In genomic region chr15:52645916-52646315, GRCh38 we compare ENCODE assay signal across 18 cellular contexts. TPM values are rescaled to one million over a fixed set of nuclear protein-coding genes. Genes with fewer than 3 reads are reported as not detected.
DNase-seq lines count a peak whose midpoint lies in the region; ATAC-seq and TF ChIP-seq lines count a peak whose summit lies in the region.
"Had no signal": no experiment of that assay in that cellular context is flagged by ENCODE, and none has a peak within 500 bp of the region (broad histone marks: within the 10 kb centered on the region; RNA-seq: fewer than 3 reads in every experiment).

No MANE protein-coding gene starts in this region.

- no peak for ATAC-seq in activated T-cell treated with anti-CD3 and anti-CD28 coated beads, Interleukin-2, amount 50 U/mL, for 72 hours (replicated peaks in 1 of 2)
- ATAC-seq in memory B cell (ENCODE audit: low read depth) = no peak
- no peak for ATAC-seq in HG03039 (IDR thresholded peaks at IDR 0.05; ENCODE audit: unreplicated experiment)
- ATAC-seq: GM23338 had no signal

- H3K4me3 ChIP-seq in adipocyte (ENCODE audit: low read length) = peak overlapping the region; percentile 13
- H3K4me3 ChIP-seq in subcutaneous abdominal adipose tissue (ENCODE audit: low read depth in 1 of 5, low read length in 5 of 5) = no peak overlapping the region
- no peak overlapping the region for H3K4me3 ChIP-seq in BE2C (ENCODE audit: low read depth, low read length)
- H3K4me3 ChIP-seq: BLaER1 treated with 17β-estradiol and CSF1 and Interleukin-3, amounts not matched to agents 10 nM and 100 nM; GM23338 had no signal

- H3K27me3 ChIP-seq in adipocyte (replicated peaks; ENCODE audit: control insufficient read depth, insufficient read depth, low read length) (no peaks in the 10 kb centered on the region), subcutaneous abdominal adipose tissue (ENCODE audit: control insufficient read depth in 5 of 5, insufficient read depth in 4 of 5, low read length in 5 of 5) (no peaks in the 10 kb centered on the region), BE2C (no peaks in the 10 kb centered on the region)
- H3K27me3 ChIP-seq: BLaER1 treated with 17β-estradiol and CSF1 and Interleukin-3, amounts not matched to agents 10 nM and 100 nM had no signal

- H3K9me3 ChIP-seq in adipocyte (ENCODE audit: control insufficient read depth, low read length) = no peaks in the 10 kb centered on the region
- H3K9me3 ChIP-seq in subcutaneous abdominal adipose tissue (ENCODE audit: control insufficient read depth in 5 of 5, low read length in 5 of 5) = no peaks in the 10 kb centered on the region
- H3K9me3 ChIP-seq in BE2C = no peaks in the 10 kb centered on the region
- H3K9me3 ChIP-seq: BLaER1 treated with 17β-estradiol and CSF1 and Interleukin-3, amounts not matched to agents 10 nM and 100 nM had no signal

- H3K9ac ChIP-seq in adipocyte (ENCODE audit: low read length) = peak overlapping the region; percentile 21
- peak overlapping the region in 1 of 5 donors; percentile 42 for H3K9ac ChIP-seq in subcutaneous abdominal adipose tissue (ENCODE audit: low read length in 5 of 5)
- H3K9ac ChIP-seq: BLaER1 treated with 17β-estradiol and CSF1 and Interleukin-3, amounts not matched to agents 10 nM and 100 nM had no signal

- H3K36me3 ChIP-seq in adipocyte (ENCODE audit: control insufficient read depth, insufficient read depth, low read length, severe bottlenecking) = peaks cover 56% of the 10 kb centered on the region
- H3K36me3 ChIP-seq in subcutaneous abdominal adipose tissue (ENCODE audit: control insufficient read depth in 5 of 5, insufficient read depth in 5 of 5, low read length in 5 of 5) = peaks cover 0 to 17% (median 11%) of the 10 kb centered on the region in 5 donors
- H3K36me3 ChIP-seq in BE2C = no peaks in the 10 kb centered on the region; the same call in 1 of the 2 replicates

- H3K9me3 Mint-ChIP-seq in activated T-cell treated with anti-CD3 and anti-CD28 coated beads, Interleukin-2, amount 50 U/mL, for 72 hours = no peaks in the 10 kb centered on the region
- H3K9me3 Mint-ChIP-seq in activated T-cell treated with anti-CD3 and anti-CD28 coated beads, Interleukin-2, amount 50 U/mL, for 24 hours = no peaks in the 10 kb centered on the region
- H3K9me3 Mint-ChIP-seq in memory B cell = no peaks in the 10 kb centered on the region
- H3K9me3 Mint-ChIP-seq: CD4-positive, alpha-beta memory T cell; GM23338 had no signal

- no peak for DNase-seq in activated T-cell treated with anti-CD3 and anti-CD28 coated beads, Interleukin-2, amount 50 U/mL, for 72 hours
- no peak for DNase-seq in activated T-cell treated with anti-CD3 and anti-CD28 coated beads, Interleukin-2, amount 50 U/mL, for 24 hours
- no peak for DNase-seq in adipocyte (ENCODE audit: low read depth)
- no peak for DNase-seq in memory B cell (ENCODE audit: low spot score in 2 of 2)
- no peak for DNase-seq in BE2C
- DNase-seq in UCSD-AML1 (lab: John Stamatoyannopoulos, UW; ENCODE audit: unreplicated experiment) = no peak
- DNase-seq: AML-193; CD4-positive, alpha-beta memory T cell; COR-L47; DMS153; DMS79 treated with DMSO at 0.1 percent for 48 hours; EL; H7 had no signal

- H3K4me1 ChIP-seq in adipocyte (ENCODE audit: control insufficient read depth, insufficient read depth, low read length) (peaks cover 80% of the 10 kb centered on the region), subcutaneous abdominal adipose tissue (ENCODE audit: control insufficient read depth in 5 of 5, insufficient read depth in 5 of 5, low read length in 5 of 5) (peaks cover 9 to 67% (median 19%) of the 10 kb centered on the region in 5 donors), BE2C (no peaks in the 10 kb centered on the region)

- H3K4me3 Mint-ChIP-seq in activated T-cell treated with anti-CD3 and anti-CD28 coated beads, Interleukin-2, amount 50 U/mL, for 72 hours = no peak overlapping the region
- no peak overlapping the region for H3K4me3 Mint-ChIP-seq in activated T-cell treated with anti-CD3 and anti-CD28 coated beads, Interleukin-2, amount 50 U/mL, for 24 hours
- H3K4me3 Mint-ChIP-seq in memory B cell = no peak overlapping the region
- H3K4me3 Mint-ChIP-seq: CD4-positive, alpha-beta memory T cell; GM23338 had no signal

- TF ChIP-seq CTCF in BE2C (IDR thresholded peaks at IDR 0.05; ENCODE audit: low read depth, low read length) = no peak

- peak overlapping the region; percentile 3 for H3K27ac Mint-ChIP-seq in activated T-cell treated with anti-CD3 and anti-CD28 coated beads, Interleukin-2, amount 50 U/mL, for 72 hours
- H3K27ac Mint-ChIP-seq in activated T-cell treated with anti-CD3 and anti-CD28 coated beads, Interleukin-2, amount 50 U/mL, for 24 hours = no peak overlapping the region
- H3K27ac Mint-ChIP-seq in memory B cell = peak overlapping the region; percentile 29
- H3K27ac Mint-ChIP-seq: GM23338 had no signal

- H3K36me3 Mint-ChIP-seq in activated T-cell treated with anti-CD3 and anti-CD28 coated beads, Interleukin-2, amount 50 U/mL, for 72 hours (ENCODE audit: insufficient read depth in 2 of 2) = no peaks in the 10 kb centered on the region
- H3K36me3 Mint-ChIP-seq in activated T-cell treated with anti-CD3 and anti-CD28 coated beads, Interleukin-2, amount 50 U/mL, for 24 hours (ENCODE audit: low read depth) = peaks cover 24% of the 10 kb centered on the region
- H3K36me3 Mint-ChIP-seq in memory B cell = peaks cover 16% of the 10 kb centered on the region

- no peaks in the 10 kb centered on the region for H3K27me3 Mint-ChIP-seq in activated T-cell treated with anti-CD3 and anti-CD28 coated beads, Interleukin-2, amount 50 U/mL, for 72 hours (ENCODE audit: low read depth)
- H3K27me3 Mint-ChIP-seq in activated T-cell treated with anti-CD3 and anti-CD28 coated beads, Interleukin-2, amount 50 U/mL, for 24 hours = no peaks in the 10 kb centered on the region
- no peaks in the 10 kb centered on the region for H3K27me3 Mint-ChIP-seq in memory B cell
- H3K27me3 Mint-ChIP-seq: CD4-positive, alpha-beta memory T cell had no signal

- H3K4me1 Mint-ChIP-seq in activated T-cell treated with anti-CD3 and anti-CD28 coated beads, Interleukin-2, amount 50 U/mL, for 72 hours (ENCODE audit: low read depth) = peaks cover 9% of the 10 kb centered on the region
- H3K4me1 Mint-ChIP-seq in activated T-cell treated with anti-CD3 and anti-CD28 coated beads, Interleukin-2, amount 50 U/mL, for 24 hours (ENCODE audit: low read depth) = peaks cover 19% of the 10 kb centered on the region
- H3K4me1 Mint-ChIP-seq in memory B cell = peaks cover 6% of the 10 kb centered on the region
- H3K4me1 Mint-ChIP-seq: GM23338 had no signal

- H3K27ac ChIP-seq in subcutaneous abdominal adipose tissue (ENCODE audit: low read depth, low read length) = peak overlapping the region; percentile 82
- H3K27ac ChIP-seq: 22Rv1; BLaER1 treated with 17β-estradiol and CSF1 and Interleukin-3, amounts not matched to agents 10 nM and 100 nM had no signal

RNA-seq across cellular contexts. Expression of gene ATOSA, which starts 33.3 kb away (rescaled TPM):
- 10 to 100 TPM; 37.2 to 41.7 TPM for total RNA-seq in activated T-cell treated with anti-CD3 and anti-CD28 coated beads, Interleukin-2, amount 50 U/mL, for 72 hours
- 31.6 TPM for polyA plus RNA-seq in BE2C (2012; ENCODE audit: insufficient read depth, insufficient read length, low read depth)
